ENCODE assay signal across 1 cellular context in genomic region chr2:186683341-186683740, GRCh38.
TF ChIP-seq lines count a peak whose summit lies in the region.

No MANE protein-coding gene starts in this region.

TF ChIP-seq in WTC11, 78 proteins besides CTCF, POLR2A, EP300 and RAD21 (continued from another document):
- TF ChIP-seq MLX (CRISPR knock-in tag; IDR thresholded peaks at IDR 0.05) = no peak
- no peak for TF ChIP-seq USF2 (CRISPR knock-in tag; IDR thresholded peaks at IDR 0.05)
- TF ChIP-seq ESRRA (CRISPR knock-in tag; IDR thresholded peaks at IDR 0.05; ENCODE audit: borderline replicate concordance) = no peak
TF ChIP-seq in WTC11: peak in this region for 0.
